9 cellular contexts compared by ENCODE assay signal in the genomic region with DNA sequence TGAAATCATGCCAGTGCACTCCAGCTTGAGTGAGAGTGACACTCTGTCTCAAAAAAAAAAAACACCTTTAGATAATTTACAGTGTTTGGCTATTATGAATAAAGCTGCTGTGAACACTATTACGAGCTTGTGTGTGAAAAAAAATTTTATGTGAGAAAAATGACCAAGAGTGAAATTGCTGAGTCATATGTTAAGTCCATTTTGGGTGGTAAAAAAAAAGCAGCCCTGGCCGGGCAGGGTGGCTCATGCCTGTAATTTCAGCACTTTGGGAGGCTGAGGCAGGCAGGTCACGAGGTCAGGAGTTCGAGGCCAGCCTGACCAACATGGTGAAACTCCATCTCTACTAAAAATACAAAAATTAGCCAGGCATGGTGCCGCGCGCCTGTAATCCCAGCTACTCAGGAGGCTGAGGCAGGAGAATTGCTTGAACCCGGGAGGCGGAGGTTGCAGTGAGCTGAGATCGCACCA. TPM values are rescaled to one million over a fixed set of nuclear protein-coding genes. Genes with fewer than 3 reads are reported as not detected.
DNase-seq lines count a peak whose midpoint lies in the region; ATAC-seq, FAIRE-seq and TF ChIP-seq lines count a peak whose summit lies in the region.
"Not testable (repeated sequence)": the region's sequence is repeated elsewhere in the genome, so short reads cannot be mapped to it uniquely, and the experiment has no call there.
"Had no signal": no experiment of that assay in that cellular context is flagged by ENCODE, and none has a peak within 500 bp of the region (broad histone marks: within the 10 kb centered on the region; RNA-seq: fewer than 3 reads in every experiment).

No MANE protein-coding gene starts in this region.

- CTCF ChIA-PET in H1 (lab: Charles Lee; ENCODE audit: partially characterized antibody) = interaction anchor here (0.7 to 1.0 kb wide), 3 partner anchors 72 to 143 kb away, joined by 3 to 5 read pairs (median 3); no protein-coding TSS in a partner anchor

- TF ChIP-seq CTCF in AG09309 (IDR thresholded peaks at IDR 0.05; ENCODE audit: control insufficient read depth, insufficient read depth, low read depth, low read length, missing control alignments); OCI-LY3 (IDR thresholded peaks at IDR 0.05; ENCODE audit: low read depth, low read length); H1 (IDR thresholded peaks at IDR 0.05; ENCODE audit: control extremely low read depth in 1 of 3, insufficient read depth in 1 of 3, low read depth in 1 of 3, low read length in 3 of 3): not testable (repeated sequence)

- H3K36me3 ChIP-seq in OCI-LY3 (replicated peaks; ENCODE audit: low read depth, low read length); H1 (ENCODE audit: control insufficient read depth in 2 of 4, insufficient read depth in 4 of 4, low read length in 3 of 4): not testable (repeated sequence)

- H4K5ac ChIP-seq in H1 (ENCODE audit: insufficient read length, low read depth, low read length) = not testable (repeated sequence)

- not testable (repeated sequence) for H3K4ac ChIP-seq in H1 (replicated peaks; ENCODE audit: insufficient read length, low read depth, low read length)

- ATAC-seq in GM18499 (IDR thresholded peaks at IDR 0.05; ENCODE audit: insufficient read depth, unreplicated experiment) = peak; percentile 51
- ATAC-seq in GM19023 (IDR thresholded peaks at IDR 0.05; ENCODE audit: unreplicated experiment) = peak; percentile 54
- peak; percentile 64 for ATAC-seq in GM21576 (IDR thresholded peaks at IDR 0.05; ENCODE audit: unreplicated experiment)
- peak; percentile 57 for ATAC-seq in HG02798 (IDR thresholded peaks at IDR 0.05; ENCODE audit: poor library complexity, unreplicated experiment)
- peak; percentile 63 for ATAC-seq in HG03354 (IDR thresholded peaks at IDR 0.05; ENCODE audit: poor library complexity, severe bottlenecking, unreplicated experiment)

- H2AK5ac ChIP-seq in H1 (ENCODE audit: low read depth, low read length) = not testable (repeated sequence)

- H3K27me3 ChIP-seq in OCI-LY3 (ENCODE audit: low read depth, low read length) = peaks cover 15% of the 10 kb centered on the region
- H3K27me3 ChIP-seq in H1 (replicated peaks in 1 of 4; ENCODE audit: control insufficient read depth in 3 of 4, extremely low read depth in 1 of 4, insufficient read depth in 3 of 4, low read length in 3 of 4) = not testable (repeated sequence)

- not testable (repeated sequence) for H3K4me3 ChIP-seq in AG09309 (ENCODE audit: control insufficient read depth, low read depth, low read length); OCI-LY3 (ENCODE audit: low read length); H1 (ENCODE audit: extremely low read depth in 1 of 4, insufficient read depth in 2 of 4, low read depth in 3 of 4, low read length in 4 of 4)

- not testable (repeated sequence) for H3K56ac ChIP-seq in H1 (replicated peaks; ENCODE audit: insufficient read length, low read depth, low read length)

- H3K23me2 ChIP-seq in H1 (ENCODE audit: low read depth, low read length) = not testable (repeated sequence)

- H2AFZ ChIP-seq in OCI-LY3 (ENCODE audit: low read depth, low read length); H1 (ENCODE audit: low read length): not testable (repeated sequence)

- 90% methylated on average over 10 of the region's 10 CpGs; no CpG with 5 or more reads in 1 of the 2 experiments for WGBS in H1 (ENCODE audit: extremely low coverage in 1 of 2, insufficient coverage in 1 of 2, insufficient read length in 1 of 2, insufficient replicate concordance in 2 of 2, low coverage in 1 of 2, low lambda C conversion rate in 2 of 2, missing lambda C conversion rate in 1 of 2), 2 experiments

- H3K14ac ChIP-seq in H1 (ENCODE audit: insufficient read length) = not testable (repeated sequence)

- peak overlapping the region; percentile 13; the same call in 1 of the 2 replicates for H3K4me2 ChIP-seq in OCI-LY3 (ENCODE audit: low read length)
- not testable (repeated sequence) for H3K4me2 ChIP-seq in H1 (ENCODE audit: insufficient read depth in 1 of 2, low read depth in 2 of 2, low read length in 2 of 2)

- not testable (repeated sequence) for H3K79me2 ChIP-seq in OCI-LY3 (ENCODE audit: low read length); H1 (ENCODE audit: control insufficient read depth in 1 of 2, insufficient read depth in 2 of 2, low read length in 2 of 2)

- TF ChIP-seq EP300 in H1 (IDR thresholded peaks at IDR 0.05; ENCODE audit: borderline replicate concordance in 1 of 2, low read depth in 2 of 2, low read length in 2 of 2) = not testable (repeated sequence)

- POLR2A ChIA-PET in H1 (lab: Charles Lee; ENCODE audit: partially characterized antibody) = interaction anchor here (0.9 kb wide), 1 partner anchor 149 kb away, joined by 3 read pairs; no protein-coding TSS in a partner anchor

- not testable (repeated sequence) for H2BK12ac ChIP-seq in H1 (ENCODE audit: low read depth, low read length)

- not testable (repeated sequence) for H2BK20ac ChIP-seq in H1 (ENCODE audit: low read length)

- H4K20me1 ChIP-seq in OCI-LY3 (ENCODE audit: insufficient read depth, low read length); H1 (replicated peaks in 1 of 2; ENCODE audit: control insufficient read depth in 1 of 2, insufficient read depth in 2 of 2, low read length in 2 of 2): not testable (repeated sequence)

- not testable (repeated sequence) for H4K91ac ChIP-seq in H1 (replicated peaks; ENCODE audit: insufficient read length, low read length)

- not testable (repeated sequence) for H2BK120ac ChIP-seq in H1 (replicated peaks; ENCODE audit: low read depth, low read length)

- not testable (repeated sequence) for H4K8ac ChIP-seq in H1 (ENCODE audit: extremely low read depth, insufficient read depth, low read length)

- not testable (repeated sequence) for TF ChIP-seq POLR2A in H1 (IDR thresholded peaks at IDR 0.05; ENCODE audit: control extremely low read depth in 1 of 2, low read depth in 2 of 2, low read length in 2 of 2)

- not testable (repeated sequence) for H3K9me3 ChIP-seq in OCI-LY3 (ENCODE audit: insufficient read depth, low read length); H1 (ENCODE audit: insufficient read depth in 2 of 2, low read depth in 1 of 2, low read length in 1 of 2)

- FAIRE-seq in H1 (lab: Jason Lieb, UNC) = not testable (repeated sequence)

- H2BK5ac ChIP-seq in H1 (ENCODE audit: low read depth, low read length) = not testable (repeated sequence)

- DNase-seq in AG09309 (ENCODE audit: low read depth) = peak; percentile 16
- DNase-seq in H1 (ENCODE audit: low read depth in 1 of 2, low spot score in 2 of 2) = not testable (repeated sequence)

- H2BK15ac ChIP-seq in H1 (ENCODE audit: low read length) = not testable (repeated sequence)

- H3K4me1 ChIP-seq in OCI-LY3 (ENCODE audit: low read length) = peaks cover 11% of the 10 kb centered on the region
- not testable (repeated sequence) for H3K4me1 ChIP-seq in H1 (replicated peaks in 1 of 4; ENCODE audit: control insufficient read depth in 3 of 4, insufficient read depth in 4 of 4, low read length in 3 of 4)

- not testable (repeated sequence) for TF ChIP-seq RAD21 in H1 (IDR thresholded peaks at IDR 0.05 in 1 of 2, conservative IDR thresholded peaks at IDR 0.05 in 1 of 2; ENCODE audit: low read depth in 2 of 2, low read length in 2 of 2)

- H3K18ac ChIP-seq in H1 (ENCODE audit: extremely low read depth, low read length) = not testable (repeated sequence)

- not testable (repeated sequence) for H3K79me1 ChIP-seq in H1 (ENCODE audit: low read depth, low read length)

- H3K23ac ChIP-seq in H1 (ENCODE audit: insufficient read length) = not testable (repeated sequence)

- H3K9ac ChIP-seq in OCI-LY3 (ENCODE audit: low read length); H1 (replicated peaks in 1 of 4; ENCODE audit: extremely low read depth in 1 of 4, low read depth in 3 of 4, low read length in 3 of 4): not testable (repeated sequence)

- not testable (repeated sequence) for H3K27ac ChIP-seq in OCI-LY3 (ENCODE audit: low read length); H1 (ENCODE audit: low read depth, low read length)

TF ChIP-seq in H1, 55 proteins besides CTCF, POLR2A, EP300 and RAD21:
- TF ChIP-seq MAFK (IDR thresholded peaks at IDR 0.05; ENCODE audit: low read depth, low read length) (peak; percentile 51; the same call in 1 of the 2 replicates), BACH1 (IDR thresholded peaks at IDR 0.05; ENCODE audit: low read length) (peak; percentile 85)

RNA-seq across cellular contexts. Expression of a gene that starts 22.0 kb away (rescaled TPM):
- 53.1 and 53.6 TPM in 2 replicates for total RNA-seq in H1 (2021; fragmentation: NEBNext Ultra II Directional; extraction: Animal tissue kit (Norgen Biotek cat#: 25700))
- polyA plus RNA-seq in H1 (2011; rRNA removed) = 12.0 and 26.2 TPM in 2 replicates
- 31.5 TPM for polyA plus RNA-seq in H1 (2011; cell fraction: cytosol; rRNA removed)
- 11.8 TPM for polyA plus RNA-seq in H1 (2011; cell fraction: nucleus; rRNA removed)
- polyA plus RNA-seq in H1 (2012, experiment 1 of 2) = 28.4 to 44.4 TPM (median 35.7 TPM) in 4 replicates
- polyA plus RNA-seq in H1 (2012, experiment 2 of 2) = 6.6 TPM
- polyA plus RNA-seq in H1 (2013, experiment 1 of 2) = 32.1 TPM
- polyA plus RNA-seq in H1 (2013, experiment 2 of 2) = 32.3 TPM
- polyA minus RNA-seq in H1 (2011; rRNA and poly(A)+ RNA removed) = 25.8 and 40.1 TPM in 2 replicates
- 38.9 TPM for polyA minus RNA-seq in H1 (2011; cell fraction: cytosol; rRNA and poly(A)+ RNA removed)
- 30.9 TPM for polyA minus RNA-seq in H1 (2011; cell fraction: nucleus; rRNA and poly(A)+ RNA removed)
- total RNA-seq: body of pancreas had no signal
